In genomic region chr16:14309906-14310305, GRCh38 we compare ENCODE assay signal across 9 cellular contexts.
A peak's percentile ranks its signal among the peaks of the same experiment; 100 is the strongest.
DNase-seq lines count a peak whose midpoint lies in the region; ATAC-seq lines count a peak whose summit lies in the region.
"Had no signal": no experiment of that assay in that cellular context is flagged by ENCODE, and none has a peak within 500 bp of the region (broad histone marks: within the 10 kb centered on the region; RNA-seq: fewer than 3 reads in every experiment).

No MANE protein-coding gene starts in this region.

- DNase-seq in activated CD4-positive, alpha-beta memory T cell treated with anti-CD3 and anti-CD28 coated beads for 36 hours, result peak; percentile 35
- no peak for DNase-seq in activated CD4-positive, alpha-beta memory T cell treated with anti-CD3 and anti-CD28 coated beads, Interleukin-2, amount 10 ng/mL, durations not matched to agents 7 days and 5 days
- no peak for DNase-seq in SK-N-MC (ENCODE audit: low read depth, low spot score)
- peak; percentile 49 for DNase-seq in fibroblast of gingiva (ENCODE audit: low read depth)
- DNase-seq in stimulated activated naive CD8-positive, alpha-beta T cell treated with anti-CD3 and anti-CD28 coated beads, Interleukin-15, Interleukin-2, amounts not matched to agents 100 U/mL and 50 U/mL, for 24 hours, result peak; percentile 42
- no peak for DNase-seq in activated gamma-delta T cell (lab: John Stamatoyannopoulos, UW)
- no peak for DNase-seq in Right ventricle myocardium superior
- no peak for DNase-seq in NCI-H1694 (lab: John Stamatoyannopoulos, UW)
- DNase-seq: AML-193 had no signal

- intact Hi-C loops in activated CD4-positive, alpha-beta memory T cell treated with anti-CD3 and anti-CD28 coated beads for 36 hours (cut with micrococcal nuclease), result loop anchor here (5.0 kb wide), 1 partner anchor 42 kb away; no protein-coding TSS in a partner anchor
- intact Hi-C loops in Right ventricle myocardium superior (cut with DNase I), result loop anchor here (10.0 kb wide), 2 partner anchors 85 to 175 kb away; no protein-coding TSS in a partner anchor

- no peaks in the 10 kb centered on the region for H3K9me3 Mint-ChIP-seq in activated CD4-positive, alpha-beta memory T cell treated with anti-CD3 and anti-CD28 coated beads for 36 hours
- no peaks in the 10 kb centered on the region for H3K9me3 Mint-ChIP-seq in activated CD4-positive, alpha-beta memory T cell treated with anti-CD3 and anti-CD28 coated beads, Interleukin-2, amount 10 ng/mL, durations not matched to agents 7 days and 5 days

- no peaks in the 10 kb centered on the region for H3K9me3 ChIP-seq in SK-N-MC (ENCODE audit: low read depth, low read length)

- no peak overlapping the region for H3K27ac Mint-ChIP-seq in activated CD4-positive, alpha-beta memory T cell treated with anti-CD3 and anti-CD28 coated beads for 36 hours
- no peak overlapping the region for H3K27ac Mint-ChIP-seq in activated CD4-positive, alpha-beta memory T cell treated with anti-CD3 and anti-CD28 coated beads, Interleukin-2, amount 10 ng/mL, durations not matched to agents 7 days and 5 days

- peak overlapping the region; percentile 92; the same call in 1 of the 2 replicates for H3K27ac ChIP-seq in SK-N-MC

- CTCF ChIA-PET in activated CD4-positive, alpha-beta memory T cell treated with anti-CD3 and anti-CD28 coated beads for 36 hours (lab: Charles Lee), result interaction anchor here (0.7 to 1.2 kb wide), 2 partner anchors 44 to 387 kb away, joined by 3 read pairs; no protein-coding TSS in a partner anchor
- CTCF ChIA-PET in activated CD4-positive, alpha-beta memory T cell treated with anti-CD3 and anti-CD28 coated beads, Interleukin-2, amount 10 ng/mL, durations not matched to agents 7 days and 5 days (lab: Charles Lee), result interaction anchor here (0.6 kb wide), 1 partner anchor 9 kb away, joined by 5 read pairs; no protein-coding TSS in a partner anchor

- H3K36me3 Mint-ChIP-seq in activated CD4-positive, alpha-beta memory T cell treated with anti-CD3 and anti-CD28 coated beads for 36 hours, result no peaks in the 10 kb centered on the region
- no peaks in the 10 kb centered on the region for H3K36me3 Mint-ChIP-seq in activated CD4-positive, alpha-beta memory T cell treated with anti-CD3 and anti-CD28 coated beads, Interleukin-2, amount 10 ng/mL, durations not matched to agents 7 days and 5 days (ENCODE audit: low read depth)

- H3K4me3 ChIP-seq in SK-N-MC, result peak overlapping the region; percentile 78; the same call in 1 of the 2 replicates

- H3K36me3 ChIP-seq in SK-N-MC (ENCODE audit: insufficient read depth, low read length), result no peaks in the 10 kb centered on the region

- no peaks in the 10 kb centered on the region for H3K27me3 Mint-ChIP-seq in activated CD4-positive, alpha-beta memory T cell treated with anti-CD3 and anti-CD28 coated beads for 36 hours
- H3K27me3 Mint-ChIP-seq in activated CD4-positive, alpha-beta memory T cell treated with anti-CD3 and anti-CD28 coated beads, Interleukin-2, amount 10 ng/mL, durations not matched to agents 7 days and 5 days, result peaks cover 7% of the 10 kb centered on the region

- no peak overlapping the region for H3K9ac ChIP-seq in SK-N-MC (ENCODE audit: insufficient read length)

- POLR2A ChIA-PET in activated CD4-positive, alpha-beta memory T cell treated with anti-CD3 and anti-CD28 coated beads for 36 hours (lab: Charles Lee), result no interaction called here
- POLR2A ChIA-PET in activated CD4-positive, alpha-beta memory T cell treated with anti-CD3 and anti-CD28 coated beads, Interleukin-2, amount 10 ng/mL, durations not matched to agents 7 days and 5 days (lab: Charles Lee), result no interaction called here

- peaks cover 18% of the 10 kb centered on the region for H3K4me1 Mint-ChIP-seq in activated CD4-positive, alpha-beta memory T cell treated with anti-CD3 and anti-CD28 coated beads for 36 hours (ENCODE audit: low read depth)
- peaks cover 8% of the 10 kb centered on the region for H3K4me1 Mint-ChIP-seq in activated CD4-positive, alpha-beta memory T cell treated with anti-CD3 and anti-CD28 coated beads, Interleukin-2, amount 10 ng/mL, durations not matched to agents 7 days and 5 days

- ATAC-seq in stimulated activated naive CD8-positive, alpha-beta T cell treated with anti-CD3 and anti-CD28 coated beads, Interleukin-15, Interleukin-2, amounts not matched to agents 100 U/mL and 50 U/mL, for 24 hours, result peak; percentile 66
- ATAC-seq in Right ventricle myocardium superior (ENCODE audit: poor library complexity), result no peak

- no peak overlapping the region for H3K4me3 Mint-ChIP-seq in activated CD4-positive, alpha-beta memory T cell treated with anti-CD3 and anti-CD28 coated beads for 36 hours
- H3K4me3 Mint-ChIP-seq in activated CD4-positive, alpha-beta memory T cell treated with anti-CD3 and anti-CD28 coated beads, Interleukin-2, amount 10 ng/mL, durations not matched to agents 7 days and 5 days, result no peak overlapping the region

Comparison
In these comparisons a context has a peak if more than half of its experiments do, and no peak if none do; other contexts are left out.
1. DNase-seq: peak in activated CD4-positive, alpha-beta memory T cell treated with anti-CD3 and anti-CD28 coated beads for 36 hours (single experiment), fibroblast of gingiva (single experiment) and stimulated activated naive CD8-positive, alpha-beta T cell treated with anti-CD3 and anti-CD28 coated beads, Interleukin-15, Interleukin-2, amounts not matched to agents 100 U/mL and 50 U/mL, for 24 hours (single experiment); none in activated CD4-positive, alpha-beta memory T cell treated with anti-CD3 and anti-CD28 coated beads, Interleukin-2, amount 10 ng/mL, durations not matched to agents 7 days and 5 days (single experiment), SK-N-MC (single experiment), activated gamma-delta T cell (single experiment), Right ventricle myocardium superior (single experiment) and NCI-H1694 (single experiment).